33 cellular contexts compared by ENCODE assay signal in the genomic region with DNA sequence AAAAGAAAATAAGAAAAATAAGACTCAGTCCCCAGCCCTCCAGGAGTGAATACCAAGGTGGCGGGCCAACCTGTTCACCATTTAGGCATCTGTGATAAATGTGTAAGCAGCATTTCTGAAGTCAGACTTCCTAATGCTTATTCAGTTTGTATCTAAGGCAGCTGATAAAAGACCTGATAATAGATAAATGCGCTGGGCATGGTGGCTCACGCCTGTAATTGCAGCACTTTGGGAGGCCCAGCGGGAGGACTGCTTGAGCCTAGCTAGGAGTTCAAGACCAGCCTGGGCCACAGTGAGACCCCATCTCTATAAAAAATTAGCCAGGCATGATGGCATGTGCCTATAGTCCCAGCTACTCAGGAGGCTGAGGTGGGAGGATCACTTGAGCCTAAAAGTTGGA.
"Had no signal": no experiment of that assay in that cellular context is flagged by ENCODE, and none has a peak within 500 bp of the region (broad histone marks: within the 10 kb centered on the region; RNA-seq: fewer than 3 reads in every experiment).

No MANE protein-coding gene starts in this region.

- H3K27me3 ChIP-seq: ascending aorta, cardiac muscle cell, MG63, Peyer's patch had no signal

- FAIRE-seq: TTC549 had no signal

- DNase-seq: activated CD4-positive, alpha-beta T cell treated with anti-CD3 and anti-CD28 coated beads for 36 hours; activated CD4-positive, alpha-beta T cell treated with anti-CD3 and anti-CD28 coated beads, Interleukin-2, amount 10 ng/mL, durations not matched to agents 7 days and 5 days; activated CD4-positive, alpha-beta T cell treated with anti-CD3 and anti-CD28 coated beads, Interleukin-2, amount 50 U/mL, for 48 hours; activated CD8-positive, alpha-beta memory T cell treated with anti-CD3 and anti-CD28 coated beads, Interleukin-2, amount 50 U/mL, for 48 hours; activated CD8-positive, alpha-beta T cell treated with anti-CD3 and anti-CD28 coated beads, Interleukin-2, amount 10 ng/mL, durations not matched to agents 7 days and 5 days; activated effector memory CD4-positive, alpha-beta T cell treated with anti-CD3 and anti-CD28 coated beads, Interleukin-2, amount 50 U/mL, for 16 hours; activated naive CD4-positive, alpha-beta T cell; activated naive CD4-positive, alpha-beta T cell treated with anti-CD3 and anti-CD28 coated beads, Interleukin-2, amount 50 U/mL, for 16 hours; activated naive CD8-positive, alpha-beta T cell treated with anti-CD3 and anti-CD28 coated beads for 36 hours; activated T-cell treated with anti-CD3 and anti-CD28 coated beads, Interleukin-2, amount 50 U/mL, for 1 hour; amygdala; Kasumi-1; KG1; MG63; NCI-H1048; NCI-H1105 treated with DMSO at 0.1 percent for 48 hours; NCI-H1436 treated with DMSO at 0.1 percent for 48 hours; NCI-H1694 treated with DMSO at 0.1 percent for 48 hours; NCI-H2029; NCI-H345; NCI-H524 treated with DMSO at 0.1 percent for 48 hours; Peyer's patch; RPMI8226; SIG-M5; SW 1271; T-helper 1 cell had no signal

- H3K4me1 Mint-ChIP-seq: central memory CD8-positive, alpha-beta T cell had no signal

- H3K4me3 ChIP-seq: ascending aorta, cardiac muscle cell, MG63, Peyer's patch had no signal

- H3K36me3 ChIP-seq: cardiac muscle cell, MG63, Peyer's patch had no signal

- H3K9me3 Mint-ChIP-seq: activated CD4-positive, alpha-beta T cell treated with anti-CD3 and anti-CD28 coated beads, Interleukin-2, amount 10 ng/mL, durations not matched to agents 7 days and 5 days; activated naive CD8-positive, alpha-beta T cell treated with anti-CD3 and anti-CD28 coated beads for 36 hours; central memory CD8-positive, alpha-beta T cell; WTC11 had no signal

- H3K27me3 Mint-ChIP-seq: activated CD4-positive, alpha-beta T cell treated with anti-CD3 and anti-CD28 coated beads for 36 hours; activated CD4-positive, alpha-beta T cell treated with anti-CD3 and anti-CD28 coated beads, Interleukin-2, amount 10 ng/mL, durations not matched to agents 7 days and 5 days; activated naive CD8-positive, alpha-beta T cell treated with anti-CD3 and anti-CD28 coated beads for 36 hours; central memory CD8-positive, alpha-beta T cell had no signal

- ATAC-seq: activated CD4-positive, alpha-beta T cell treated with anti-CD3 and anti-CD28 coated beads for 36 hours; activated CD4-positive, CD25-positive, alpha-beta regulatory T cell treated with anti-CD3 and anti-CD28 coated beads, Interleukin-2, amount 50 U/mL, for 24 hours; activated CD8-positive, alpha-beta T cell treated with anti-CD3 and anti-CD28 coated beads, Interleukin-2, amount 10 ng/mL, durations not matched to agents 7 days and 5 days; Right ventricle myocardium inferior; WTC11 had no signal

- H3K27ac Mint-ChIP-seq: activated CD4-positive, alpha-beta T cell treated with anti-CD3 and anti-CD28 coated beads, Interleukin-2, amount 10 ng/mL, durations not matched to agents 7 days and 5 days; activated CD8-positive, alpha-beta T cell treated with anti-CD3 and anti-CD28 coated beads, Interleukin-2, amount 10 ng/mL, durations not matched to agents 7 days and 5 days; WTC11 had no signal

- H3K4me3 Mint-ChIP-seq: activated CD4-positive, alpha-beta T cell treated with anti-CD3 and anti-CD28 coated beads for 36 hours; activated CD4-positive, alpha-beta T cell treated with anti-CD3 and anti-CD28 coated beads, Interleukin-2, amount 10 ng/mL, durations not matched to agents 7 days and 5 days; activated CD8-positive, alpha-beta T cell treated with anti-CD3 and anti-CD28 coated beads, Interleukin-2, amount 10 ng/mL, durations not matched to agents 7 days and 5 days; activated naive CD8-positive, alpha-beta T cell treated with anti-CD3 and anti-CD28 coated beads for 36 hours; central memory CD8-positive, alpha-beta T cell; WTC11 had no signal

- H3K9me3 ChIP-seq: ascending aorta, MG63, Peyer's patch had no signal

- H3K36me3 Mint-ChIP-seq: activated naive CD8-positive, alpha-beta T cell treated with anti-CD3 and anti-CD28 coated beads for 36 hours had no signal

- H3K27ac ChIP-seq: ascending aorta, Peyer's patch had no signal
